ENCODE assay signal across 1 cellular context in genomic region chr3:52265387-52265786, GRCh38.
TF ChIP-seq lines count a peak whose summit lies in the region.

No MANE protein-coding gene starts in this region.

TF ChIP-seq in GM12878, 131 proteins besides CTCF, POLR2A, EP300 and RAD21:
- TF ChIP-seq, protein P1, sequence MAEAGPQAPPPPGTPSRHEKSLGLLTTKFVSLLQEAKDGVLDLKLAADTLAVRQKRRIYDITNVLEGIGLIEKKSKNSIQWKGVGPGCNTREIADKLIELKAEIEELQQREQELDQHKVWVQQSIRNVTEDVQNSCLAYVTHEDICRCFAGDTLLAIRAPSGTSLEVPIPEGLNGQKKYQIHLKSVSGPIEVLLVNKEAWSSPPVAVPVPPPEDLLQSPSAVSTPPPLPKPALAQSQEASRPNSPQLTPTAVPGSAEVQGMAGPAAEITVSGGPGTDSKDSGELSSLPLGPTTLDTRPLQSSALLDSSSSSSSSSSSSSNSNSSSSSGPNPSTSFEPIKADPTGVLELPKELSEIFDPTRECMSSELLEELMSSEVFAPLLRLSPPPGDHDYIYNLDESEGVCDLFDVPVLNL (IDR thresholded peaks at IDR 0.05; ENCODE audit: low read depth, low read length), result no peak
- no peak for TF ChIP-seq POU2F2 (IDR thresholded peaks at IDR 0.05; ENCODE audit: borderline replicate concordance, low read depth, low read length)
- no peak for TF ChIP-seq ZZZ3 (IDR thresholded peaks at IDR 0.05; ENCODE audit: control insufficient read depth, insufficient read length, low read depth)
- TF ChIP-seq RELA (IDR thresholded peaks at IDR 0.05; ENCODE audit: borderline replicate concordance, partially characterized antibody), result no peak
- peak; percentile 36; the same call in 1 of the 2 replicates for TF ChIP-seq ZBTB33 (IDR thresholded peaks at IDR 0.05)
